In genomic region chr13:51396352-51396751, GRCh38 we compare ENCODE assay signal across 1 cellular context.
TF ChIP-seq lines count a peak whose summit lies in the region.

No MANE protein-coding gene starts in this region.

TF ChIP-seq in GM23338, 12 proteins besides CTCF, POLR2A, EP300 and RAD21 (continued from another document):
- TF ChIP-seq, protein P1, sequence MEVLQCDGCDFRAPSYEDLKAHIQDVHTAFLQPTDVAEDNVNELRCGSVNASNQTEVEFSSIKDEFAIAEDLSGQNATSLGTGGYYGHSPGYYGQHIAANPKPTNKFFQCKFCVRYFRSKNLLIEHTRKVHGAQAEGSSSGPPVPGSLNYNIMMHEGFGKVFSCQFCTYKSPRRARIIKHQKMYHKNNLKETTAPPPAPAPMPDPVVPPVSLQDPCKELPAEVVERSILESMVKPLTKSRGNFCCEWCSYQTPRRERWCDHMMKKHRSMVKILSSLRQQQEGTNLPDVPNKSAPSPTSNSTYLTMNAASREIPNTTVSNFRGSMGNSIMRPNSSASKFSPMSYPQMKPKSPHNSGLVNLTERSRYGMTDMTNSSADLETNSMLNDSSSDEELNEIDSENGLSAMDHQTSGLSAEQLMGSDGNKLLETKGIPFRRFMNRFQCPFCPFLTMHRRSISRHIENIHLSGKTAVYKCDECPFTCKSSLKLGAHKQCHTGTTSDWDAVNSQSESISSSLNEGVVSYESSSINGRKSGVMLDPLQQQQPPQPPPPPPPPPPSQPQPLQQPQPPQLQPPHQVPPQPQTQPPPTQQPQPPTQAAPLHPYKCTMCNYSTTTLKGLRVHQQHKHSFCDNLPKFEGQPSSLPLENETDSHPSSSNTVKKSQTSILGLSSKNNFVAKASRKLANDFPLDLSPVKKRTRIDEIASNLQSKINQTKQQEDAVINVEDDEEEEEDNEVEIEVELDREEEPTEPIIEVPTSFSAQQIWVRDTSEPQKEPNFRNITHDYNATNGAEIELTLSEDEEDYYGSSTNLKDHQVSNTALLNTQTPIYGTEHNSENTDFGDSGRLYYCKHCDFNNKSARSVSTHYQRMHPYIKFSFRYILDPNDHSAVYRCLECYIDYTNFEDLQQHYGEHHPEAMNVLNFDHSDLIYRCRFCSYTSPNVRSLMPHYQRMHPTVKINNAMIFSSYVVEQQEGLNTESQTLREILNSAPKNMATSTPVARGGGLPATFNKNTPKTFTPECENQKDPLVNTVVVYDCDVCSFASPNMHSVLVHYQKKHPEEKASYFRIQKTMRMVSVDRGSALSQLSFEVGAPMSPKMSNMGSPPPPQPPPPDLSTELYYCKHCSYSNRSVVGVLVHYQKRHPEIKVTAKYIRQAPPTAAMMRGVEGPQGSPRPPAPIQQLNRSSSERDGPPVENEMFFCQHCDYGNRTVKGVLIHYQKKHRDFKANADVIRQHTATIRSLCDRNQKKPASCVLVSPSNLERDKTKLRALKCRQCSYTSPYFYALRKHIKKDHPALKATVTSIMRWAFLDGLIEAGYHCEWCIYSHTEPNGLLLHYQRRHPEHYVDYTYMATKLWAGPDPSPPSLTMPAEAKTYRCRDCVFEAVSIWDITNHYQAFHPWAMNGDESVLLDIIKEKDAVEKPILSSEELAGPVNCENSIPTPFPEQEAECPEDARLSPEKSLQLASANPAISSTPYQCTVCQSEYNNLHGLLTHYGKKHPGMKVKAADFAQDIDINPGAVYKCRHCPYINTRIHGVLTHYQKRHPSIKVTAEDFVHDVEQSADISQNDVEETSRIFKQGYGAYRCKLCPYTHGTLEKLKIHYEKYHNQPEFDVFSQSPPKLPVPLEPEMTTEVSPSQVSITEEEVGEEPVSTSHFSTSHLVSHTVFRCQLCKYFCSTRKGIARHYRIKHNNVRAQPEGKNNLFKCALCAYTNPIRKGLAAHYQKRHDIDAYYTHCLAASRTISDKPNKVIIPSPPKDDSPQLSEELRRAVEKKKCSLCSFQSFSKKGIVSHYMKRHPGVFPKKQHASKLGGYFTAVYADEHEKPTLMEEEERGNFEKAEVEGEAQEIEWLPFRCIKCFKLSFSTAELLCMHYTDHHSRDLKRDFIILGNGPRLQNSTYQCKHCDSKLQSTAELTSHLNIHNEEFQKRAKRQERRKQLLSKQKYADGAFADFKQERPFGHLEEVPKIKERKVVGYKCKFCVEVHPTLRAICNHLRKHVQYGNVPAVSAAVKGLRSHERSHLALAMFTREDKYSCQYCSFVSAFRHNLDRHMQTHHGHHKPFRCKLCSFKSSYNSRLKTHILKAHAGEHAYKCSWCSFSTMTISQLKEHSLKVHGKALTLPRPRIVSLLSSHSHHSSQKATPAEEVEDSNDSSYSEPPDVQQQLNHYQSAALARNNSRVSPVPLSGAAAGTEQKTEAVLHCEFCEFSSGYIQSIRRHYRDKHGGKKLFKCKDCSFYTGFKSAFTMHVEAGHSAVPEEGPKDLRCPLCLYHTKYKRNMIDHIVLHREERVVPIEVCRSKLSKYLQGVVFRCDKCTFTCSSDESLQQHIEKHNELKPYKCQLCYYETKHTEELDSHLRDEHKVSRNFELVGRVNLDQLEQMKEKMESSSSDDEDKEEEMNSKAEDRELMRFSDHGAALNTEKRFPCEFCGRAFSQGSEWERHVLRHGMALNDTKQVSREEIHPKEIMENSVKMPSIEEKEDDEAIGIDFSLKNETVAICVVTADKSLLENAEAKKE (CRISPR knock-in tag; IDR thresholded peaks at IDR 0.05), result no peak
TF ChIP-seq in GM23338: peak in this region for 0.
